Comparison of ENCODE assay signal across 17 cellular contexts in the genomic region with DNA sequence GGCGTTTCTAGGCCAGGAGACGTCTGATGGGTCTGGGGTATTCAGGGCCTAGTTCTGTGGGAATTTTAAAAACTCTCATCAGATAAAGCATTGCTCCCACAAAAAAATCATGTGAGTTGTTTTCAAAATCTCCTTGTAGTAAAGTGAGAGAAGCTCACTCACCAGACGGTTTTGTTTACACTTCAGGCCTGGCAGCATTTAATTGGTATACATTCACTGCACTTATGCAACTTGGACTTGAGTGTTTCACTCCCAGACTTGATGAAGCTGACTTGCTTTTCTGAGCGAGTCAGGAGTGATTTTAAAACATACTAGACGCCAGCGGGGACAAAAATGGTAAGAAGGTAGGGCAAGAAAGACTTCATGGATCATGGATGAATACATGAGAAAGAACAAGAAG.
DNase-seq lines count a peak whose midpoint lies in the region; ATAC-seq and TF ChIP-seq lines count a peak whose summit lies in the region.
"Had no signal": no experiment of that assay in that cellular context is flagged by ENCODE, and none has a peak within 500 bp of the region (broad histone marks: within the 10 kb centered on the region; RNA-seq: fewer than 3 reads in every experiment).

No MANE protein-coding gene starts in this region.

- no peak for ATAC-seq in left ventricle myocardium superior
- peak in 1 of 2 donors; percentile 42 for ATAC-seq in lower lobe of right lung
- ATAC-seq in upper lobe of right lung, result no peak
- ATAC-seq: CD8-positive, alpha-beta T cell had no signal

- intact Hi-C loops in left ventricle myocardium inferior (cut with micrococcal nuclease), result no loop called here
- intact Hi-C loops in left ventricle myocardium superior (cut with micrococcal nuclease), result loop anchor here (10.0 kb wide), 1 partner anchor 74 kb away; the partner anchor contains the start of gene SLCO3A1
- intact Hi-C loops in lower lobe of right lung (cut with DNase I), result no loop called here
- intact Hi-C loops in upper lobe of right lung (cut with DNase I), result no loop called here

- H3K27ac ChIP-seq in left ventricle myocardium inferior (replicated peaks) (peak overlapping the region; percentile 70), lower lobe of right lung (peak overlapping the region; percentile 69), upper lobe of right lung (peak overlapping the region; percentile 44)
- H3K27ac ChIP-seq: BLaER1 had no signal

- peak in 2 of 3 experiments; percentile 44 to 71 for DNase-seq in NCI-H1417 (lab: John Stamatoyannopoulos, UW)
- no peak for DNase-seq in NCI-H1417 treated with DMSO at 0.1 percent for 48 hours (lab: John Stamatoyannopoulos, UW)
- no peak for DNase-seq in left ventricle myocardium inferior
- no peak for DNase-seq in left ventricle myocardium superior
- DNase-seq in lower lobe of right lung, result no peak
- DNase-seq in upper lobe of right lung, result no peak
- DNase-seq in amygdala (lab: John Stamatoyannopoulos, UW), result no peak
- no peak for DNase-seq in dermis blood vessel endothelial cell
- DNase-seq: CD8-positive, alpha-beta T cell; DMS79 treated with DMSO at 0.1 percent for 48 hours; Karpas-422; MG63; NCI-H1436; NCI-H510A treated with DMSO at 0.1 percent for 48 hours; SIG-M5 had no signal

- no peaks in the 10 kb centered on the region for H3K27me3 ChIP-seq in left ventricle myocardium inferior (ENCODE audit: low read depth)
- H3K27me3 ChIP-seq in lower lobe of right lung (ENCODE audit: low read depth), result no peaks in the 10 kb centered on the region
- H3K27me3 ChIP-seq in upper lobe of right lung, result no peaks in the 10 kb centered on the region
- H3K27me3 ChIP-seq: BLaER1, MG63 had no signal

- peaks cover under 1% of the 10 kb centered on the region for H3K9me3 ChIP-seq in left ventricle myocardium inferior (replicated peaks)
- no peaks in the 10 kb centered on the region for H3K9me3 ChIP-seq in lower lobe of right lung
- H3K9me3 ChIP-seq in upper lobe of right lung, result no peaks in the 10 kb centered on the region
- H3K9me3 ChIP-seq: BLaER1, HAP-1, MG63 had no signal

- H3K36me3 ChIP-seq in left ventricle myocardium inferior (no peaks in the 10 kb centered on the region), lower lobe of right lung (no peaks in the 10 kb centered on the region), upper lobe of right lung (no peaks in the 10 kb centered on the region)
- H3K36me3 ChIP-seq: BLaER1, HAP-1, MG63 had no signal

- TF ChIP-seq CTCF in left ventricle myocardium inferior (IDR thresholded peaks at IDR 0.05; ENCODE audit: borderline replicate concordance) (no peak), lower lobe of right lung (IDR thresholded peaks at IDR 0.05) (no peak), upper lobe of right lung (IDR thresholded peaks at IDR 0.05) (no peak)

- peaks cover 77% of the 10 kb centered on the region for H3K4me1 ChIP-seq in left ventricle myocardium inferior
- H3K4me1 ChIP-seq in lower lobe of right lung, result peaks cover 53% of the 10 kb centered on the region
- peaks cover 39% of the 10 kb centered on the region for H3K4me1 ChIP-seq in upper lobe of right lung
- H3K4me1 ChIP-seq: HAP-1 had no signal

- no peak overlapping the region for H3K4me3 ChIP-seq in left ventricle myocardium inferior
- no peak overlapping the region for H3K4me3 ChIP-seq in lower lobe of right lung
- H3K4me3 ChIP-seq in upper lobe of right lung, result no peak overlapping the region
- H3K4me3 ChIP-seq: BLaER1, HAP-1, MG63 had no signal

Comparison
In these comparisons a context has a peak if more than half of its experiments do, and no peak if none do; other contexts are left out.
1. DNase-seq: peak in NCI-H1417 (2 of 3); none in NCI-H1417 treated with DMSO at 0.1 percent for 48 hours (single experiment), left ventricle myocardium inferior (single experiment), left ventricle myocardium superior (single experiment), lower lobe of right lung (single experiment), upper lobe of right lung (single experiment), amygdala (0 of 56) and dermis blood vessel endothelial cell (single experiment).
2. Peak in every context shown above with its lines, with median percentiles within 50 percentile points of each other: H3K27ac ChIP-seq.